ENCODE assay signal across 27 cellular contexts in genomic region chr6:168625602-168626001, GRCh38.
A peak's percentile ranks its signal among the peaks of the same experiment; 100 is the strongest.
DNase-seq lines count a peak whose midpoint lies in the region; ATAC-seq, FAIRE-seq and TF ChIP-seq lines count a peak whose summit lies in the region.
"Had no signal": no experiment of that assay in that cellular context is flagged by ENCODE, and none has a peak within 500 bp of the region (broad histone marks: within the 10 kb centered on the region; RNA-seq: fewer than 3 reads in every experiment).

No MANE protein-coding gene starts in this region.

- H3K4me3 ChIP-seq in esophagus muscularis mucosa = no peak overlapping the region
- H3K4me3 ChIP-seq in mesenchymal stem cell (ENCODE audit: insufficient read depth in 1 of 2, low read depth in 1 of 2, low read length in 2 of 2) = no peak overlapping the region
- H3K4me3 ChIP-seq: GM23248 had no signal

- ATAC-seq in sciatic nerve = peak; percentile 30
- no peak for ATAC-seq in HG02588 (IDR thresholded peaks at IDR 0.05; ENCODE audit: unreplicated experiment)
- ATAC-seq: HepG2, PC-3 had no signal

- no peak overlapping the region for H2AFZ ChIP-seq in mesenchymal stem cell (ENCODE audit: low read depth, low read length)
- H2AFZ ChIP-seq: GM23248 had no signal

- H3K9ac ChIP-seq in mesenchymal stem cell (ENCODE audit: low read length) = no peak overlapping the region
- H3K9ac ChIP-seq: GM23248 had no signal

- no peak overlapping the region for H3K14ac ChIP-seq in mesenchymal stem cell (ENCODE audit: low read length in 2 of 2)

- H3K79me1 ChIP-seq in mesenchymal stem cell (replicated peaks; ENCODE audit: low read length, poor library complexity, severe bottlenecking) = no peaks in the 10 kb centered on the region

- H2BK12ac ChIP-seq in mesenchymal stem cell (ENCODE audit: low read length in 2 of 2) = no peak overlapping the region

- H2BK15ac ChIP-seq in mesenchymal stem cell (ENCODE audit: low read depth, poor library complexity, severe bottlenecking) = no peak overlapping the region

- TF ChIP-seq CTCF in chondrocyte (IDR thresholded peaks at IDR 0.05) (no peak), nephron (IDR thresholded peaks at IDR 0.05; ENCODE audit: unreplicated experiment in 3 of 3) (no peak), esophagus muscularis mucosa (IDR thresholded peaks at IDR 0.05) (no peak)

- no peaks in the 10 kb centered on the region for H3K9me3 Mint-ChIP-seq in chondrocyte (ENCODE audit: low read depth)
- peaks cover 6% of the 10 kb centered on the region for H3K9me3 Mint-ChIP-seq in nephron

- no peak overlapping the region for H2BK120ac ChIP-seq in mesenchymal stem cell (ENCODE audit: low read depth, low read length)

- TF ChIP-seq EP300 in esophagus muscularis mucosa (IDR thresholded peaks at IDR 0.05) = no peak

- H3K36me3 ChIP-seq in esophagus muscularis mucosa = peaks cover 0 to 4% (median 0%) of the 10 kb centered on the region in 4 donors
- H3K36me3 ChIP-seq in mesenchymal stem cell (ENCODE audit: control insufficient read depth in 1 of 2, insufficient read depth in 2 of 2, low read depth in 1 of 2, low read length in 2 of 2) = no peaks in the 10 kb centered on the region

- H3K36me3 Mint-ChIP-seq in chondrocyte (ENCODE audit: low read depth) (peaks cover 14% of the 10 kb centered on the region), nephron (ENCODE audit: low read depth) (peaks cover 3% of the 10 kb centered on the region)
- H3K36me3 Mint-ChIP-seq: CD4-positive, alpha-beta memory T cell had no signal

- H3K18ac ChIP-seq in mesenchymal stem cell (ENCODE audit: low read depth in 1 of 2, low read length in 2 of 2) = no peak overlapping the region

- no peak overlapping the region for H3K4me2 ChIP-seq in mesenchymal stem cell (ENCODE audit: low read length, poor library complexity, severe bottlenecking)

- peaks cover 0 to 50% (median 34%) of the 10 kb centered on the region in 4 donors for H3K4me1 ChIP-seq in esophagus muscularis mucosa
- H3K4me1 ChIP-seq in mesenchymal stem cell (ENCODE audit: control insufficient read depth, insufficient read depth, low read depth, low read length) = no peaks in the 10 kb centered on the region

- intact Hi-C loops in sciatic nerve (cut with DNase I) (no loop called here), esophagus muscularis mucosa (cut with DNase I) (no loop called here)

- H2BK5ac ChIP-seq in mesenchymal stem cell (ENCODE audit: low read depth, low read length, poor library complexity, severe bottlenecking) = no peak overlapping the region

- H3K27ac ChIP-seq in esophagus muscularis mucosa (replicated peaks in 1 of 4) = no peak overlapping the region
- H3K27ac ChIP-seq in mesenchymal stem cell (ENCODE audit: low read length, poor library complexity, severe bottlenecking) = no peak overlapping the region
- H3K27ac ChIP-seq: GM23248, RWPE1 had no signal

- H3K27me3 ChIP-seq in esophagus muscularis mucosa (no peaks in the 10 kb centered on the region), mesenchymal stem cell (ENCODE audit: control insufficient read depth in 1 of 2, insufficient read depth in 1 of 2, low read length in 2 of 2) (no peaks in the 10 kb centered on the region)

- no peak overlapping the region for H3K4ac ChIP-seq in mesenchymal stem cell (ENCODE audit: low read depth in 1 of 2, low read length in 2 of 2)

- H3K27me3 Mint-ChIP-seq in chondrocyte (ENCODE audit: low read depth) (no peaks in the 10 kb centered on the region), nephron (ENCODE audit: low read depth) (peaks cover 6% of the 10 kb centered on the region)
- H3K27me3 Mint-ChIP-seq: CD4-positive, alpha-beta memory T cell had no signal

- no peak overlapping the region for H3K27ac Mint-ChIP-seq in chondrocyte (ENCODE audit: unreplicated experiment)
- peak overlapping the region in 2 of 3 experiments; percentile 30 to 83 for H3K27ac Mint-ChIP-seq in nephron
- H3K27ac Mint-ChIP-seq: CD4-positive, alpha-beta memory T cell; H9 had no signal

- FAIRE-seq in GM12892 (lab: Jason Lieb, UNC) = no peak
- FAIRE-seq: GM12891, GM18507, HepG2 had no signal

- no peak overlapping the region for H3K4me3 Mint-ChIP-seq in chondrocyte (ENCODE audit: unreplicated experiment)
- H3K4me3 Mint-ChIP-seq in nephron = no peak overlapping the region
- H3K4me3 Mint-ChIP-seq: CD4-positive, alpha-beta memory T cell; H9 had no signal

- DNase-seq in chondrocyte (ENCODE audit: low spot score) (peak; percentile 14), sciatic nerve (ENCODE audit: low spot score) (no peak), esophagus muscularis mucosa (ENCODE audit: extremely low spot score) (no peak), GM12892 (ENCODE audit: insufficient read length) (no peak), mesenchymal stem cell (no peak)
- DNase-seq: C1 segment of cervical spinal cord; CD4-positive, alpha-beta memory T cell; COR-L47; GDM1; GM23248; H9; Kasumi-1; NCI-H1092 treated with DMSO at 0.1 percent for 48 hours; NCI-H1436; NCI-H187 treated with DMSO at 0.1 percent for 48 hours; NCI-H2171 treated with DMSO at 0.1 percent for 48 hours; NCI-H345; NCI-H524; NCI-H774; PC-3; SHP77 had no signal

- no peak overlapping the region for H4K91ac ChIP-seq in mesenchymal stem cell (ENCODE audit: low read length)

- 86% methylated on average over 18 of the region's 18 CpGs for WGBS in esophagus muscularis mucosa
- 85% methylated on average over 18 of the region's 18 CpGs for WGBS in mesenchymal stem cell

- no peak overlapping the region for H3K23ac ChIP-seq in mesenchymal stem cell (ENCODE audit: low read length in 2 of 2)

- H4K8ac ChIP-seq in mesenchymal stem cell (ENCODE audit: low read length) = no peak overlapping the region

- no peak overlapping the region for H2AK5ac ChIP-seq in mesenchymal stem cell (ENCODE audit: low read length, severe bottlenecking)

- H3K9me3 ChIP-seq in esophagus muscularis mucosa (no peaks in the 10 kb centered on the region), mesenchymal stem cell (ENCODE audit: control insufficient read depth, low read length) (no peaks in the 10 kb centered on the region)

- no peaks in the 10 kb centered on the region for H3K4me1 Mint-ChIP-seq in chondrocyte (ENCODE audit: low read depth)
- H3K4me1 Mint-ChIP-seq in nephron = peaks cover 51% of the 10 kb centered on the region
- H3K4me1 Mint-ChIP-seq: CD4-positive, alpha-beta memory T cell had no signal

- no peak for TF ChIP-seq POLR2A in esophagus muscularis mucosa (IDR thresholded peaks at IDR 0.05; ENCODE audit: low read depth)
- no peak for TF ChIP-seq POLR2A in GM12892 (IDR thresholded peaks at IDR 0.05; ENCODE audit: low read depth, low read length)
